In the genomic region with DNA sequence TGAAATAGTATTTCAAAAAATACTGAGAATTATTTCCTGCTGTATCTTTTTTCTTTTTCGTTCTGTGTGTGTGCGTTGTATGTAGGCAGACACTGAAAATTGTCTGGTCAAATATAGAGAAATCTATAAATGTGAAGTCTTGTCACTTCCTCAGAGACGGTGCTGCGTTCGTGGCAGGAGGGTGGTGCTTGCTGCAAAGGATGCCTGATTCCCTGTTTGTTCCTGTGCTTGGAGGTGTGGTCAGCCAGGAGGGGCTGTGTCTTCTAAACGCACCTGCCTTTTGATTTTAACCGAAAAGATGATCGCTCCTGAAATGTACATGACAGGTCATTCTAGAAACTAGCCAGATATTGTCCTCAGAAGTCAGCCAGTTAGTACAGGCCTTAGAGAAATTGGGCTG, we compare ENCODE assay signal across 20 cellular contexts.
"Had no signal": no experiment of that assay in that cellular context is flagged by ENCODE, and none has a peak within 500 bp of the region (broad histone marks: within the 10 kb centered on the region; RNA-seq: fewer than 3 reads in every experiment).

No MANE protein-coding gene starts in this region.

- H3K9me3 Mint-ChIP-seq: central memory CD8-positive, alpha-beta T cell; endodermal cell; memory B cell; naive B cell; type B pancreatic cell had no signal

- H3K27me3 ChIP-seq: hepatocyte, neutrophil, sigmoid colon, suprapubic skin, thyroid gland had no signal

- ATAC-seq: left lobe of liver had no signal

- H3K4me1 Mint-ChIP-seq: central memory CD8-positive, alpha-beta T cell; endodermal cell; memory B cell; naive B cell had no signal

- H3K27ac ChIP-seq: hepatocyte, neutrophil, sigmoid colon, skin epidermis, suprapubic skin, thyroid gland had no signal

- H3K4me3 Mint-ChIP-seq: central memory CD8-positive, alpha-beta T cell; endodermal cell; memory B cell; naive B cell; type B pancreatic cell had no signal

- H3K9me3 ChIP-seq: neutrophil, sigmoid colon, suprapubic skin, thyroid gland had no signal

- H2AFZ ChIP-seq: hepatocyte had no signal

- DNase-seq: dermis blood vessel endothelial cell; effector CD4-positive, alpha-beta T cell; endodermal cell; foreskin melanocyte; head of caudate nucleus; kidney glomerular epithelial cell; midbrain; naive B cell; stimulated activated CD4-positive, alpha-beta T cell treated with anti-CD3 and anti-CD28 coated beads, Interleukin-12 subunit alpha, Interleukin-12 subunit beta, amount 100 ng/mL, for 4 hours; stimulated activated naive CD4-positive, alpha-beta T cell treated with Interleukin-2 at 50 U/mL for 16 hours; thyroid gland had no signal

- H3K27ac Mint-ChIP-seq: endodermal cell, memory B cell, naive B cell, type B pancreatic cell had no signal

- H3K4me2 ChIP-seq: hepatocyte had no signal

- H3K27me3 Mint-ChIP-seq: central memory CD8-positive, alpha-beta T cell; memory B cell; naive B cell; type B pancreatic cell had no signal

- H3K79me2 ChIP-seq: hepatocyte had no signal

- H3K4me1 ChIP-seq: sigmoid colon, suprapubic skin, thyroid gland had no signal
